ENCODE assay signal across 8 cellular contexts in genomic region chr14:56579345-56580316, GRCh38. TPM values are rescaled to one million over a fixed set of nuclear protein-coding genes. Genes with fewer than 3 reads are reported as not detected.
DNase-seq lines count a peak whose midpoint lies in the region; ATAC-seq and TF ChIP-seq lines count a peak whose summit lies in the region.

Gene TMEM260 (plus strand): TSS chr14:56579798. CDS start chr14:56579915, 117 bp downstream.

- TF ChIP-seq EP300 in transverse colon (IDR thresholded peaks at IDR 0.05; ENCODE audit: low read depth) = no peak

- H2BK12ac ChIP-seq in trophoblast cell (ENCODE audit: low read length) = peak within 1 kb of the TSS; percentile 25

- H3K27me3 ChIP-seq in trophoblast cell (ENCODE audit: insufficient read depth, low read length) (no peaks in the 10 kb centered on the region), transverse colon (no peaks in the 10 kb centered on the region)

- peak; percentile 89 for TF ChIP-seq POLR2A in transverse colon (IDR thresholded peaks at IDR 0.05)

- no peaks in the 10 kb centered on the region for H3K36me3 Mint-ChIP-seq in activated naive CD8-positive, alpha-beta T cell treated with anti-CD3 and anti-CD28 coated beads, Interleukin-2, amount 50 U/mL, for 24 hours (ENCODE audit: low read depth)

- peak within 1 kb of the TSS; percentile 44 for H2AK5ac ChIP-seq in trophoblast cell (ENCODE audit: low read length)

- intact Hi-C loops in cardiac septum (cut with DNase I) = loop anchor here (10.0 kb wide), 1 partner anchor 85 kb away; no protein-coding TSS in a partner anchor
- intact Hi-C loops in transverse colon (cut with DNase I; ENCODE audit: low total_unique reads) = no loop called here

- H3K9me3 Mint-ChIP-seq in activated naive CD8-positive, alpha-beta T cell treated with anti-CD3 and anti-CD28 coated beads, Interleukin-2, amount 50 U/mL, for 24 hours = no peaks in the 10 kb centered on the region

- no peak within 1 kb of the TSS for H3K23ac ChIP-seq in trophoblast cell (ENCODE audit: low read length)

- peak within 1 kb of the TSS; percentile 57 for H3K4me2 ChIP-seq in trophoblast cell (ENCODE audit: low read length)

- peak within 1 kb of the TSS; percentile 99 for H4K12ac ChIP-seq in trophoblast cell (ENCODE audit: low read depth, low read length)

- H3K27ac Mint-ChIP-seq in activated naive CD8-positive, alpha-beta T cell treated with anti-CD3 and anti-CD28 coated beads, Interleukin-2, amount 50 U/mL, for 24 hours = peak within 1 kb of the TSS; percentile 97

- H3K4me1 Mint-ChIP-seq in activated naive CD8-positive, alpha-beta T cell treated with anti-CD3 and anti-CD28 coated beads, Interleukin-2, amount 50 U/mL, for 24 hours = peaks cover 38% of the 10 kb centered on the region

- H3K4ac ChIP-seq in trophoblast cell (ENCODE audit: low read depth, low read length) = peak within 1 kb of the TSS; percentile 95

- H3K4me3 ChIP-seq in trophoblast cell (ENCODE audit: low read depth, low read length) = peak within 1 kb of the TSS; percentile 99
- peak within 1 kb of the TSS; percentile 75 to 97 (median 88) for H3K4me3 ChIP-seq in transverse colon

- H3K18ac ChIP-seq in trophoblast cell (ENCODE audit: low read length) = peak within 1 kb of the TSS; percentile 98

- H2BK120ac ChIP-seq in trophoblast cell (ENCODE audit: insufficient read depth, low read length, poor library complexity) = peak within 1 kb of the TSS; percentile 98

- DNase-seq in NCI-H128 (lab: John Stamatoyannopoulos, UW; ENCODE audit: unreplicated experiment) (peak; percentile 82), SW480 (ENCODE audit: low spot score) (peak; percentile 82), cardiac septum (ENCODE audit: low spot score) (peak; percentile 95), trophoblast cell (peak; percentile 87 to 98), transverse colon (peak; percentile 91)
- DNase-seq in activated naive CD8-positive, alpha-beta T cell treated with anti-CD3 and anti-CD28 coated beads, Interleukin-2, amount 50 U/mL, for 24 hours = peak; percentile 92

- peak within 1 kb of the TSS; percentile 91 for H2BK5ac ChIP-seq in trophoblast cell (ENCODE audit: low read depth, low read length, poor library complexity)

- peak within 1 kb of the TSS; percentile 94 for H3K9ac ChIP-seq in trophoblast cell (ENCODE audit: low read length)

- H3K27ac ChIP-seq in trophoblast cell (ENCODE audit: low read depth, low read length) = no peak within 1 kb of the TSS
- H3K27ac ChIP-seq in transverse colon = peak within 1 kb of the TSS; percentile 87 to 91 (median 88)

- peak within 1 kb of the TSS; percentile 100 for H2AFZ ChIP-seq in trophoblast cell (ENCODE audit: insufficient read depth, low read length, poor library complexity)

- H4K91ac ChIP-seq in trophoblast cell (ENCODE audit: low read depth, low read length) = peak within 1 kb of the TSS; percentile 80

- no peaks in the 10 kb centered on the region for H3K27me3 Mint-ChIP-seq in activated naive CD8-positive, alpha-beta T cell treated with anti-CD3 and anti-CD28 coated beads, Interleukin-2, amount 50 U/mL, for 24 hours

- H4K8ac ChIP-seq in trophoblast cell (ENCODE audit: low read depth, low read length) = peak within 1 kb of the TSS; percentile 99

- H3K14ac ChIP-seq in trophoblast cell (ENCODE audit: low read length) = peak within 1 kb of the TSS; percentile 98

- in situ Hi-C loops in transverse colon (cut with MboI; ENCODE audit: low pct_ligation_motif_present in 1 of 4, low pct_unique_long_range_greater_than_20kb in 1 of 4, low sequenced_read_pairs in 3 of 4) = no loop called here

- ATAC-seq in HG02759 (IDR thresholded peaks at IDR 0.05; ENCODE audit: unreplicated experiment) = peak; percentile 92
- ATAC-seq in activated naive CD8-positive, alpha-beta T cell treated with anti-CD3 and anti-CD28 coated beads, Interleukin-2, amount 50 U/mL, for 24 hours = peak; percentile 86

- no peaks in the 10 kb centered on the region for H3K9me3 ChIP-seq in trophoblast cell (ENCODE audit: insufficient read depth, low read depth, low read length)
- no peaks in the 10 kb centered on the region for H3K9me3 ChIP-seq in transverse colon

- H3K36me3 ChIP-seq in trophoblast cell (ENCODE audit: control insufficient read depth in 1 of 2, insufficient read depth in 2 of 2, low read length in 2 of 2) = no peaks in the 10 kb centered on the region
- no peaks in the 10 kb centered on the region for H3K36me3 ChIP-seq in transverse colon

- TF ChIP-seq CTCF in GM12874 (IDR thresholded peaks at IDR 0.05; ENCODE audit: insufficient read depth, low read depth, low read length) (peak; percentile 85), transverse colon (IDR thresholded peaks at IDR 0.05) (peak; percentile 89 to 92 (median 90))

- H3K79me1 ChIP-seq in trophoblast cell (ENCODE audit: low read length) = peaks cover 8% of the 10 kb centered on the region

- peak within 1 kb of the TSS; percentile 93 for H3K4me3 Mint-ChIP-seq in activated naive CD8-positive, alpha-beta T cell treated with anti-CD3 and anti-CD28 coated beads, Interleukin-2, amount 50 U/mL, for 24 hours

- peaks cover 10% of the 10 kb centered on the region for H3K79me2 ChIP-seq in trophoblast cell (ENCODE audit: control insufficient read depth, insufficient read depth, low read length, poor library complexity)

- WGBS in trophoblast cell (ENCODE audit: extremely low coverage, insufficient coverage, insufficient read length) = no CpG with 5 or more reads among the region's 64 CpGs
- WGBS in transverse colon (ENCODE audit: low coverage in 1 of 2), 2 donors = 0 to 1% methylated on average over 11 to 55 of the region's 64 CpGs

- peaks cover 3 to 6% of the 10 kb centered on the region in 2 experiments for H3K4me1 ChIP-seq in trophoblast cell (ENCODE audit: control insufficient read depth in 1 of 2, insufficient read depth in 2 of 2, low read length in 2 of 2)
- H3K4me1 ChIP-seq in transverse colon = peaks cover 13 to 26% (median 19%) of the 10 kb centered on the region in 4 donors

RNA-seq across cellular contexts. Expression of gene TMEM260, which starts in this region (rescaled TPM):
- total RNA-seq in cardiac septum = 6.8 TPM
- polyA plus RNA-seq in trophoblast cell (2013) = 16.3 and 17.4 TPM in 2 replicates
- total RNA-seq in transverse colon = 10 to 100 TPM; 22.9 to 52.7 (median 23.7) TPM
